ENCODE assay signal across 1 cellular context in genomic region chr1:223706077-223706988, GRCh38.
TF ChIP-seq lines count a peak whose summit lies in the region.

No MANE protein-coding gene starts in this region.

TF ChIP-seq in A549, 52 proteins besides CTCF, POLR2A, EP300 and RAD21 (continued from another document):
- TF ChIP-seq REST (IDR thresholded peaks at IDR 0.05) (no peak), KDM1A (IDR thresholded peaks at IDR 0.05; ENCODE audit: low read depth) (no peak), ELK1 (IDR thresholded peaks at IDR 0.05; ENCODE audit: low read depth, low read length) (no peak), RARB (CRISPR knock-in tag; IDR thresholded peaks at IDR 0.05) (no peak), EHF (CRISPR knock-in tag; IDR thresholded peaks at IDR 0.05) (no peak), RCOR1 (IDR thresholded peaks at IDR 0.05; ENCODE audit: low read depth, low read length) (no peak), MAFK (IDR thresholded peaks at IDR 0.05; ENCODE audit: partially characterized antibody) (no peak), MAX (IDR thresholded peaks at IDR 0.05) (peak; percentile 80), ZSCAN20 (CRISPR knock-in tag; IDR thresholded peaks at IDR 0.05) (no peak)
